In the genomic region with DNA sequence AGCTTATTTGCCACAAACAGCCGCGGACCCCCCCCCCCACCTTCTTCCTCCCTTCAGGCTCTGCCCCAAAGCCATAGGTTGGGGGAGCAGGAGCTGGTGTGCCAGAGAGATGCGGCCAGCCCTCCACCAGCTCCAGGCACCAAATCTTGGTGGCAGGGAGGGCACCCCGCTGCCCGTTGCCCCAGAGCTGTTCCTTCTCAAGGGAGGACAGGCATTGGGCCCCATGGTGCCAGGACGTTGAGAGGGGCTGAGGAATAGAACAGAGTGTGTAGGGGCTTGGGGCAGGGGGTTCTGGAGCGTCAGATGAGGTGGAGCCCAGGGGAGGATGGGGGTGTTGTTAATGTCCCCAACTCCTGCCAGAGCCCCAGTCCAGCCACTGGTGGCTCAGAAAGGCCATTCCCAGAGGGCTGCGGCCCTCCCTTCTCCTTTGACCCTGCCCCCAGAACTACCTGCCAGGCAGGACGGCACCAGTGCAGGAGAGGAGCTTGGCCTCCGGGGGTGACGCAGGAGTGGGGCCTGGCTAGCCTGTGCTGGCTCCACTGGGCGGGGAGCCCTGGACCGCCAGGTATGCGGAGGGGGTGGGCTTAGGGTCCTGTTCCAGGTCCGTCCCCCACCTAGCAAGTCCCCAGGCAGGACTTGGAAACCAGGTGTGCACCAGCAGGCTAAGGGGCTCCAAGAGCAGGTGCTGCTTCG, we compare ENCODE assay signal across 26 cellular contexts. TPM values are rescaled to one million over a fixed set of nuclear protein-coding genes. Genes with fewer than 3 reads are reported as not detected.
"Had no signal": no experiment of that assay in that cellular context is flagged by ENCODE, and none has a peak within 500 bp of the region (broad histone marks: within the 10 kb centered on the region; RNA-seq: fewer than 3 reads in every experiment).

No MANE protein-coding gene starts in this region.

- H3K27me3 Mint-ChIP-seq: effector memory CD8-positive, alpha-beta T cell; naive thymus-derived CD4-positive, alpha-beta T cell; progenitor cell of endocrine pancreas; type B pancreatic cell had no signal

- H3K4me1 ChIP-seq: neural progenitor cell, parathyroid adenoma, testis had no signal

- H2AFZ ChIP-seq: hepatocyte, neural progenitor cell, parathyroid adenoma had no signal

- H3K4me2 ChIP-seq: hepatocyte, neural progenitor cell had no signal

- H3K4me1 Mint-ChIP-seq: stimulated activated effector memory CD8-positive, alpha-beta T cell treated with anti-CD3 and anti-CD28 coated beads, Interleukin-12 subunit alpha, Interleukin-12 subunit beta, amount 100 ng/mL, for 72 hours had no signal

- H3K4me3 ChIP-seq: hepatocyte, neural progenitor cell, sigmoid colon, tibial artery had no signal

- H3K9ac ChIP-seq: neural progenitor cell, parathyroid adenoma had no signal

- H3K36me3 ChIP-seq: neural progenitor cell had no signal

- ATAC-seq: effector memory CD8-positive, alpha-beta T cell; left lobe of liver; naive thymus-derived CD4-positive, alpha-beta T cell; stimulated activated effector memory CD8-positive, alpha-beta T cell treated with anti-CD3 and anti-CD28 coated beads, Interleukin-12 subunit alpha, Interleukin-12 subunit beta, amount 100 ng/mL, for 72 hours; stimulated activated naive CD8-positive, alpha-beta T cell treated with anti-CD3 and anti-CD28 coated beads, Interleukin-15, Interleukin-2, amounts not matched to agents 100 U/mL and 50 U/mL, for 24 hours had no signal

- H3K27ac ChIP-seq: hepatocyte, neural progenitor cell, parathyroid adenoma, right atrium auricular region, sigmoid colon, testis, tibial artery had no signal

- FAIRE-seq: frontal cortex, islet of Langerhans had no signal

- H3K27ac Mint-ChIP-seq: nephron; neural progenitor cell; progenitor cell of endocrine pancreas; stimulated activated effector memory CD8-positive, alpha-beta T cell treated with anti-CD3 and anti-CD28 coated beads, Interleukin-12 subunit alpha, Interleukin-12 subunit beta, amount 100 ng/mL, for 72 hours; type B pancreatic cell had no signal

- H3K4me3 Mint-ChIP-seq: effector memory CD8-positive, alpha-beta T cell; naive thymus-derived CD4-positive, alpha-beta T cell; neural progenitor cell; stimulated activated effector memory CD8-positive, alpha-beta T cell treated with anti-CD3 and anti-CD28 coated beads, Interleukin-12 subunit alpha, Interleukin-12 subunit beta, amount 100 ng/mL, for 72 hours; type B pancreatic cell had no signal

- H3K9me3 Mint-ChIP-seq: effector memory CD8-positive, alpha-beta T cell; naive thymus-derived CD4-positive, alpha-beta T cell; nephron; neural progenitor cell; stimulated activated effector memory CD8-positive, alpha-beta T cell treated with anti-CD3 and anti-CD28 coated beads, Interleukin-12 subunit alpha, Interleukin-12 subunit beta, amount 100 ng/mL, for 72 hours; type B pancreatic cell had no signal

- H3K36me3 Mint-ChIP-seq: type B pancreatic cell had no signal

- H3K9me3 ChIP-seq: right atrium auricular region, sigmoid colon, testis, tibial artery had no signal

- DNase-seq: cerebellar nuclear complex; cortex of kidney; effector memory CD8-positive, alpha-beta T cell; head of caudate nucleus; kidney glomerular epithelial cell; mesendoderm; midbrain; naive thymus-derived CD4-positive, alpha-beta T cell; sigmoid colon; stimulated activated CD4-positive, alpha-beta T cell treated with anti-CD3 and anti-CD28 coated beads, Interleukin-2, amount 100 ng/mL, for 24 hours; stimulated activated CD4-positive, alpha-beta T cell treated with anti-CD3 and anti-CD28 coated beads, Interleukin-4, amount 100 ng/mL, for 24 hours; stimulated activated naive CD8-positive, alpha-beta T cell treated with anti-CD3 and anti-CD28 coated beads, Interleukin-15, Interleukin-2, amounts not matched to agents 100 U/mL and 50 U/mL, for 24 hours; substantia nigra; testis; tibial artery had no signal

- H3K27me3 ChIP-seq: hepatocyte, neural progenitor cell, right atrium auricular region, sigmoid colon, testis, tibial artery had no signal

RNA-seq across cellular contexts. Expression of a gene that starts 36.3 kb away (rescaled TPM):
- polyA plus RNA-seq: naive thymus-derived CD4-positive, alpha-beta T cell had no signal
